ENCODE assay signal across 1 cellular context in the genomic region with DNA sequence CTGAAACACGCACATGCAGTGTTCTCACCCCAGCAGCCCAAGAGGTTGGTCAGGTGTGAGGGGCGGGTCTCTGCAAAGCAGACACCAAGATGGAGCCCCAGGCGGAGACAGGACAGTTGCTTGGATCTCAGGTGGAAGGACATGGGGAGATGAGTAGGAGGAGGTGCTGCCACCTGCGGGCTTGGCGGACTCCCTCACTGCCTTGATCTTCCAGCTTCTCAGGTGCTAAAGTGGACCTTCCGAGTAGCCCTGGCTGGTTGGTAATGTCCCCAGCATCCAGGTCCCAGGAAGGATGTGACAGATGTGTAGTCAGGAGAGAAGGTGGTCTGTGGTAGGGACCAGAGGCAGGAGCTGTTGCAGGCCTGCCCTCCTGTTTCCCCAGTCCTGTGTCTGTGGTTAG.
TF ChIP-seq lines count a peak whose summit lies in the region.

No MANE protein-coding gene starts in this region.

TF ChIP-seq in SK-N-SH treated with all-trans-retinoic acid at 6 μM for 48 hours, 23 proteins besides CTCF, POLR2A, EP300 and RAD21:
- no peak for TF ChIP-seq TCF4 (CRISPR knock-in tag; IDR thresholded peaks at IDR 0.05; ENCODE audit: borderline replicate concordance)
- TF ChIP-seq ARNTL (CRISPR knock-in tag; IDR thresholded peaks at IDR 0.05; ENCODE audit: borderline replicate concordance, low read depth) = no peak
- no peak for TF ChIP-seq ISL1 (CRISPR knock-in tag; IDR thresholded peaks at IDR 0.05)
- no peak for TF ChIP-seq ZNF70 (CRISPR knock-in tag; IDR thresholded peaks at IDR 0.05)
- TF ChIP-seq OSR1 (CRISPR knock-in tag; IDR thresholded peaks at IDR 0.05) = no peak
- no peak for TF ChIP-seq CSDC2 (CRISPR knock-in tag; IDR thresholded peaks at IDR 0.05)
- TF ChIP-seq ZNF565 (CRISPR knock-in tag; conservative IDR thresholded peaks at IDR 0.05; ENCODE audit: low read depth) = no peak
- TF ChIP-seq CSRNP3 (CRISPR knock-in tag; IDR thresholded peaks at IDR 0.05) = no peak
- TF ChIP-seq ZFP3 (CRISPR knock-in tag; IDR thresholded peaks at IDR 0.05) = no peak
- TF ChIP-seq TSHZ2 (CRISPR knock-in tag; IDR thresholded peaks at IDR 0.05) = no peak
- TF ChIP-seq RARB (CRISPR knock-in tag; IDR thresholded peaks at IDR 0.05) = no peak
- TF ChIP-seq TOX (CRISPR knock-in tag; IDR thresholded peaks at IDR 0.05; ENCODE audit: borderline replicate concordance) = no peak
TF ChIP-seq in SK-N-SH treated with all-trans-retinoic acid at 6 μM for 48 hours: peak in this region for 0.
